ENCODE assay signal across 13 cellular contexts in the genomic region with DNA sequence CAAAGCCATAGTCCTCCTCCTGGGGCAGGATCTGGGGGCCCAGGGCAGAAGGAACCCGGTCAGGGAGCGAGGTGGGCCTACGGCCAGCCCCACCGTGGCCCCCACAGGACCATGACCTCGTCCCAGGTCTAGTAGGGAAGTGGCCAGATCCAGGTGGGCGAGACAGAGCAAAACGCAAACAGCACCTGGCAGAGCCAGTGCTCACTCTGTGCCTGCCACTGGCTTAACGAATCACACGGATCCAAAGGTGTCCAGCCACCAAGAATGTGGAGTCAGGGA.
DNase-seq lines count a peak whose midpoint lies in the region; ATAC-seq and TF ChIP-seq lines count a peak whose summit lies in the region.
"Had no signal": no experiment of that assay in that cellular context is flagged by ENCODE, and none has a peak within 500 bp of the region (broad histone marks: within the 10 kb centered on the region; RNA-seq: fewer than 3 reads in every experiment).

No MANE protein-coding gene starts in this region.

- peak in 1 of 2 donors; percentile 12 for ATAC-seq in natural killer cell treated with Interleukin-12 subunit alpha and Interleukin-12 subunit beta and Interleukin-15 and Interleukin-18, amount 100 ng/mL, for 72 hours

- no peaks in the 10 kb centered on the region for H3K27me3 ChIP-seq in A673 (replicated peaks; ENCODE audit: insufficient read depth, low read depth, low read length, poor library complexity)
- no peaks in the 10 kb centered on the region for H3K27me3 ChIP-seq in CD4-positive, alpha-beta memory T cell (ENCODE audit: insufficient read depth, low read length)
- H3K27me3 ChIP-seq: heart right ventricle had no signal

- no TSS peak for BruUV-seq in A673 (replicated peaks; lab: Mats Ljungman, UMichigan)

- TF ChIP-seq CTCF in A673 (conservative IDR thresholded peaks at IDR 0.05; ENCODE audit: low read depth, low read length) (no peak), brain (conservative IDR thresholded peaks at IDR 0.05) (no peak)

- H3K27ac ChIP-seq in A673 (ENCODE audit: low read depth, low read length, poor library complexity, severe bottlenecking): peak overlapping the region; percentile 71
- H3K27ac ChIP-seq in CD4-positive, alpha-beta memory T cell (ENCODE audit: low read depth, low read length): no peak overlapping the region
- H3K27ac ChIP-seq: HL-60 had no signal

- no peaks in the 10 kb centered on the region for H3K27me3 Mint-ChIP-seq in CD4-positive, alpha-beta memory T cell
- no peaks in the 10 kb centered on the region for H3K27me3 Mint-ChIP-seq in brain
- H3K27me3 Mint-ChIP-seq in natural killer cell treated with Interleukin-12 subunit alpha and Interleukin-12 subunit beta and Interleukin-15 and Interleukin-18, amount 100 ng/mL, for 72 hours: no peaks in the 10 kb centered on the region
- H3K27me3 Mint-ChIP-seq: activated CD4-positive, alpha-beta T cell treated with anti-CD3 and anti-CD28 coated beads for 36 hours had no signal

- CTCF ChIA-PET in A673 (lab: Charles Lee): interaction anchor here (1.0 to 1.7 kb wide), 10 partner anchors 9 to 474 kb away, joined by 3 to 44 read pairs (median 3); no protein-coding TSS in a partner anchor
- CTCF ChIA-PET in CD4-positive, alpha-beta memory T cell (lab: Charles Lee; ENCODE audit: partially characterized antibody): interaction anchor here (0.9 to 10.4 kb wide), 26 partner anchors 9 to 289 kb away, joined by 3 to 162 read pairs (median 5); no protein-coding TSS in a partner anchor

- H3K4me1 ChIP-seq in A673 (ENCODE audit: insufficient read depth, low read length, poor library complexity, severe bottlenecking): peaks cover 20% of the 10 kb centered on the region
- no peaks in the 10 kb centered on the region for H3K4me1 ChIP-seq in CD4-positive, alpha-beta memory T cell (ENCODE audit: insufficient read depth, low read length)

- H3K4me3 Mint-ChIP-seq in CD4-positive, alpha-beta memory T cell: peak overlapping the region in 2 of 8 donors; percentile 48 to 52
- H3K4me3 Mint-ChIP-seq in brain: no peak overlapping the region
- no peak overlapping the region for H3K4me3 Mint-ChIP-seq in natural killer cell treated with Interleukin-12 subunit alpha and Interleukin-12 subunit beta and Interleukin-15 and Interleukin-18, amount 100 ng/mL, for 72 hours
- H3K4me3 Mint-ChIP-seq: activated CD4-positive, alpha-beta T cell treated with anti-CD3 and anti-CD28 coated beads for 36 hours; GM23338 had no signal

- H3K9me3 Mint-ChIP-seq in CD4-positive, alpha-beta memory T cell: peaks cover 0 to 2% (median 0%) of the 10 kb centered on the region in 8 donors
- H3K9me3 Mint-ChIP-seq in brain: peaks cover 5 to 26% (median 10%) of the 10 kb centered on the region in 5 experiments
- no peaks in the 10 kb centered on the region for H3K9me3 Mint-ChIP-seq in natural killer cell treated with Interleukin-12 subunit alpha and Interleukin-12 subunit beta and Interleukin-15 and Interleukin-18, amount 100 ng/mL, for 72 hours

- POLR2A ChIA-PET in A673 (lab: Charles Lee; ENCODE audit: low non-redundant PET): no interaction called here
- POLR2A ChIA-PET in CD4-positive, alpha-beta memory T cell (lab: Charles Lee; ENCODE audit: partially characterized antibody): interaction anchor here (1.0 to 2.6 kb wide), 3 partner anchors 160 to 248 kb away, joined by 3 to 10 read pairs (median 3); no protein-coding TSS in a partner anchor

- H3K36me3 ChIP-seq in A673 (ENCODE audit: insufficient read depth, low read length, poor library complexity, severe bottlenecking): peaks cover 93% of the 10 kb centered on the region
- H3K36me3 ChIP-seq in CD4-positive, alpha-beta memory T cell (ENCODE audit: insufficient read depth, low read length): peaks cover 86% of the 10 kb centered on the region

- peaks cover 1 to 11% (median 7%) of the 10 kb centered on the region in 4 donors for H3K4me1 Mint-ChIP-seq in CD4-positive, alpha-beta memory T cell
- H3K4me1 Mint-ChIP-seq in brain: no peaks in the 10 kb centered on the region
- peaks cover 30 to 45% of the 10 kb centered on the region in 2 donors for H3K4me1 Mint-ChIP-seq in natural killer cell treated with Interleukin-12 subunit alpha and Interleukin-12 subunit beta and Interleukin-15 and Interleukin-18, amount 100 ng/mL, for 72 hours (ENCODE audit: low read depth in 2 of 2)
- H3K4me1 Mint-ChIP-seq: activated CD4-positive, alpha-beta T cell treated with anti-CD3 and anti-CD28 coated beads for 36 hours had no signal

- intact Hi-C loops in A673 (cut with micrococcal nuclease; ENCODE audit: unreplicated experiment): loop anchor here (10.0 kb wide), 1 partner anchor 167 kb away; a partner anchor contains a TSS
- intact Hi-C loops in CD4-positive, alpha-beta memory T cell (cut with micrococcal nuclease): no loop called here

- H3K9me3 ChIP-seq in A673 (ENCODE audit: low read depth, low read length, poor library complexity, severe bottlenecking): peaks cover 6% of the 10 kb centered on the region
- no peaks in the 10 kb centered on the region for H3K9me3 ChIP-seq in CD4-positive, alpha-beta memory T cell (ENCODE audit: control insufficient read depth in 1 of 2, low read length in 2 of 2)
- H3K9me3 ChIP-seq: mucosa of descending colon had no signal

- H3K4me3 ChIP-seq in A673 (ENCODE audit: low read depth, low read length, poor library complexity, severe bottlenecking): no peak overlapping the region
- no peak overlapping the region for H3K4me3 ChIP-seq in CD4-positive, alpha-beta memory T cell (ENCODE audit: low read length in 2 of 2)
- H3K4me3 ChIP-seq: GM23338, heart right ventricle, mucosa of descending colon had no signal

- H3K27ac Mint-ChIP-seq in CD4-positive, alpha-beta memory T cell: peak overlapping the region in 6 of 7 donors; percentile 22 to 78 (median 68)
- peak overlapping the region in 3 of 5 experiments; percentile 12 to 92 (median 88) for H3K27ac Mint-ChIP-seq in brain
- peak overlapping the region; percentile 74 to 95 for H3K27ac Mint-ChIP-seq in natural killer cell treated with Interleukin-12 subunit alpha and Interleukin-12 subunit beta and Interleukin-15 and Interleukin-18, amount 100 ng/mL, for 72 hours
- H3K27ac Mint-ChIP-seq: activated CD4-positive, alpha-beta T cell treated with anti-CD3 and anti-CD28 coated beads for 36 hours had no signal

- peaks cover 80 to 92% of the 10 kb centered on the region in 2 donors for H3K36me3 Mint-ChIP-seq in CD4-positive, alpha-beta memory T cell
- peaks cover 46% of the 10 kb centered on the region for H3K36me3 Mint-ChIP-seq in brain
- peaks cover 14% of the 10 kb centered on the region for H3K36me3 Mint-ChIP-seq in natural killer cell treated with Interleukin-12 subunit alpha and Interleukin-12 subunit beta and Interleukin-15 and Interleukin-18, amount 100 ng/mL, for 72 hours

- no peak for DNase-seq in A673 (ENCODE audit: low spot score)
- DNase-seq in CD4-positive, alpha-beta memory T cell: no peak
- no peak for DNase-seq in natural killer cell treated with Interleukin-12 subunit alpha and Interleukin-12 subunit beta and Interleukin-15 and Interleukin-18, amount 100 ng/mL, for 72 hours (ENCODE audit: low spot score)
- no peak for DNase-seq in NCI-H1105 treated with DMSO at 0.1 percent for 48 hours (lab: John Stamatoyannopoulos, UW)
- no peak for DNase-seq in ureter (ENCODE audit: low spot score)
- no peak for DNase-seq in AML-193 (lab: John Stamatoyannopoulos, UW)
- DNase-seq: NCI-H524 treated with DMSO at 0.1 percent for 48 hours had no signal
